Comparison of ENCODE assay signal across 10 cellular contexts in the genomic region with DNA sequence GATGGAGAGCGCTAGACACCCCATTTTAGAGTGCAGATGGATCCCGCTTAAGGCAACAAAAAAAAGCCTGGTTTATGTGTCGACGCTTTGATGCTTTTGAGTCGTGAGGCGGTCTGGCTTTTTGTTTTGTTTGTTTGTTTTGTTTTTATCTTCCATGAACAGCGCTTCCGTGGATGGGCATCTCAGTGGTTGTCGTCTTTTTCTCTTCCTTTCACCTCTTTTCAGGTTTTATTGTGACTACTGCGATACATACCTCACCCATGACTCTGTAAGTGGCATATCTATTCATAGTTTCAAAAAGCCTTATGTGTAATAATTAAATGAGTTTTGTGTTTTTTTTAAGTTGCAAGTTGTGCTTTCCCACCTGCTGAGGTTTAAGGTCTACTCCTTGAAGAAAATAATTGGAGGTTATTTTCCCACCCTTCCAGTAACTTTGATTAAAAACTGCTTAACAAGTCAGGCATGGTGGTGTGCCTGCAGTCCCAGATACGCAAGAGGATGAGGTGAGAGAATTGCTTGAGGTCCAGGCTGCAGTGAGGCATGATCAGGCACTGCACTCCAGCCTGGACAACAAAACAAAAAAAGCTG. TPM values are rescaled to one million over a fixed set of nuclear protein-coding genes. Genes with fewer than 3 reads are reported as not detected.
DNase-seq lines count a peak whose midpoint lies in the region; ATAC-seq and TF ChIP-seq lines count a peak whose summit lies in the region.
"Had no signal": no experiment of that assay in that cellular context is flagged by ENCODE, and none has a peak within 500 bp of the region (broad histone marks: within the 10 kb centered on the region; RNA-seq: fewer than 3 reads in every experiment).

No MANE protein-coding gene starts in this region.

- POLR2A ChIA-PET in activated CD8-positive, alpha-beta T cell treated with anti-CD3 and anti-CD28 coated beads, Interleukin-2, amount 10 ng/mL, durations not matched to agents 7 days and 5 days (lab: Charles Lee): interaction anchor here (0.6 to 2.0 kb wide), 12 partner anchors 9 to 442 kb away, joined by 3 to 22 read pairs (median 4); a partner anchor contains a TSS

- peaks cover 4% of the 10 kb centered on the region for H3F3A ChIP-seq in smooth muscle cell (ENCODE audit: low read depth)

- no peak for DNase-seq in adipocyte (ENCODE audit: low read depth)
- DNase-seq in smooth muscle cell (lab: John Stamatoyannopoulos, UW; ENCODE audit: unreplicated experiment): no peak
- DNase-seq in NOMO-1 treated with DMSO at 0.1 percent for 48 hours (lab: John Stamatoyannopoulos, UW; ENCODE audit: unreplicated experiment): no peak
- no peak for DNase-seq in kidney glomerular epithelial cell (lab: John Stamatoyannopoulos, UW)
- no peak for DNase-seq in activated CD8-positive, alpha-beta T cell treated with anti-CD3 and anti-CD28 coated beads, Interleukin-2, amount 10 ng/mL, durations not matched to agents 7 days and 5 days

- CTCF ChIA-PET in activated CD8-positive, alpha-beta T cell treated with anti-CD3 and anti-CD28 coated beads, Interleukin-2, amount 10 ng/mL, durations not matched to agents 7 days and 5 days (lab: Charles Lee): interaction anchor here (0.8 to 2.8 kb wide), 6 partner anchors 12 to 131 kb away, joined by 3 to 13 read pairs (median 8); a partner anchor contains a TSS

- H3K79me2 ChIP-seq in smooth muscle cell (ENCODE audit: low read depth): peaks cover 49% of the 10 kb centered on the region

- peak; percentile 35 for ATAC-seq in GM19438 (IDR thresholded peaks at IDR 0.05; ENCODE audit: low read depth, unreplicated experiment)
- no peak for ATAC-seq in HG03460 (IDR thresholded peaks at IDR 0.05; ENCODE audit: unreplicated experiment)
- ATAC-seq in activated CD8-positive, alpha-beta T cell treated with anti-CD3 and anti-CD28 coated beads, Interleukin-2, amount 10 ng/mL, durations not matched to agents 7 days and 5 days: no peak

- H3K27ac Mint-ChIP-seq in activated CD8-positive, alpha-beta T cell treated with anti-CD3 and anti-CD28 coated beads, Interleukin-2, amount 10 ng/mL, durations not matched to agents 7 days and 5 days: no peak overlapping the region

- H3K9ac ChIP-seq in adipocyte (ENCODE audit: low read length) (peak overlapping the region; percentile 100), smooth muscle cell (ENCODE audit: low read depth) (peak overlapping the region; percentile 93)

- H3K27me3 ChIP-seq in adipocyte (replicated peaks; ENCODE audit: control insufficient read depth, insufficient read depth, low read length) (no peaks in the 10 kb centered on the region), smooth muscle cell (ENCODE audit: low read depth) (no peaks in the 10 kb centered on the region)

- peak overlapping the region; percentile 80 for H3K27ac ChIP-seq in smooth muscle cell (ENCODE audit: low read depth)

- H3K27me3 Mint-ChIP-seq in activated CD8-positive, alpha-beta T cell treated with anti-CD3 and anti-CD28 coated beads, Interleukin-2, amount 10 ng/mL, durations not matched to agents 7 days and 5 days (ENCODE audit: low read depth): no peaks in the 10 kb centered on the region
- H3K27me3 Mint-ChIP-seq: activated naive CD4-positive, alpha-beta T cell treated with anti-CD3 and anti-CD28 coated beads, Interleukin-2, amount 10 ng/mL, durations not matched to agents 7 days and 5 days; naive thymus-derived CD8-positive, alpha-beta T cell had no signal

- peaks cover 9% of the 10 kb centered on the region for H3K4me1 ChIP-seq in adipocyte (ENCODE audit: control insufficient read depth, insufficient read depth, low read length)
- H3K4me1 ChIP-seq in smooth muscle cell (ENCODE audit: low read depth): peaks cover 12% of the 10 kb centered on the region

- no peak overlapping the region for H3K4me3 Mint-ChIP-seq in activated CD8-positive, alpha-beta T cell treated with anti-CD3 and anti-CD28 coated beads, Interleukin-2, amount 10 ng/mL, durations not matched to agents 7 days and 5 days
- H3K4me3 Mint-ChIP-seq: activated naive CD4-positive, alpha-beta T cell treated with anti-CD3 and anti-CD28 coated beads, Interleukin-2, amount 10 ng/mL, durations not matched to agents 7 days and 5 days had no signal

- no peaks in the 10 kb centered on the region for H4K20me1 ChIP-seq in smooth muscle cell (ENCODE audit: low read depth)

- H3K9me3 ChIP-seq in adipocyte (ENCODE audit: control insufficient read depth, low read length): no peaks in the 10 kb centered on the region
- no peaks in the 10 kb centered on the region for H3K9me3 ChIP-seq in smooth muscle cell (replicated peaks; ENCODE audit: low read depth)

- WGBS in smooth muscle cell (ENCODE audit: low lambda C conversion rate): 11% methylated on average over 11 of the region's 11 CpGs

- H3K4me2 ChIP-seq in smooth muscle cell: peak overlapping the region; percentile 87

- peak overlapping the region; percentile 100 for H3K4me3 ChIP-seq in adipocyte (ENCODE audit: low read length)
- H3K4me3 ChIP-seq in iPS-11a (ENCODE audit: low read depth, low read length): peak overlapping the region; percentile 97
- peak overlapping the region; percentile 79 for H3K4me3 ChIP-seq in smooth muscle cell

- H3K4me1 Mint-ChIP-seq in activated CD8-positive, alpha-beta T cell treated with anti-CD3 and anti-CD28 coated beads, Interleukin-2, amount 10 ng/mL, durations not matched to agents 7 days and 5 days (ENCODE audit: low read depth): peaks cover 18% of the 10 kb centered on the region

- peaks cover 9% of the 10 kb centered on the region for H3K36me3 Mint-ChIP-seq in activated CD8-positive, alpha-beta T cell treated with anti-CD3 and anti-CD28 coated beads, Interleukin-2, amount 10 ng/mL, durations not matched to agents 7 days and 5 days (ENCODE audit: low read depth)

- H3K36me3 ChIP-seq in adipocyte (ENCODE audit: control insufficient read depth, insufficient read depth, low read length, severe bottlenecking): peaks cover 14% of the 10 kb centered on the region
- peaks cover 2% of the 10 kb centered on the region for H3K36me3 ChIP-seq in smooth muscle cell (ENCODE audit: low read depth)

- peak overlapping the region; percentile 90 for H2AFZ ChIP-seq in smooth muscle cell (ENCODE audit: low read depth)

- no peak for TF ChIP-seq CTCF in smooth muscle cell (IDR thresholded peaks at IDR 0.05; ENCODE audit: borderline replicate concordance, insufficient read depth, poor library complexity, severe bottlenecking)

- H3K9me3 Mint-ChIP-seq in activated CD8-positive, alpha-beta T cell treated with anti-CD3 and anti-CD28 coated beads, Interleukin-2, amount 10 ng/mL, durations not matched to agents 7 days and 5 days (ENCODE audit: insufficient read depth): no peaks in the 10 kb centered on the region
- H3K9me3 Mint-ChIP-seq: activated naive CD4-positive, alpha-beta T cell treated with anti-CD3 and anti-CD28 coated beads, Interleukin-2, amount 10 ng/mL, durations not matched to agents 7 days and 5 days; naive thymus-derived CD8-positive, alpha-beta T cell had no signal

RNA-seq across cellular contexts. Expression of a gene that starts 0.5 kb away (rescaled TPM):
- 96.0 and 133 TPM in 2 replicates for total RNA-seq in smooth muscle cell
- polyA plus RNA-seq in smooth muscle cell: 340 and 357 TPM in 2 replicates
- total RNA-seq in activated CD8-positive, alpha-beta T cell treated with anti-CD3 and anti-CD28 coated beads, Interleukin-2, amount 10 ng/mL, durations not matched to agents 7 days and 5 days: 100 to 1,000 TPM; 130 to 145 TPM

RNA-seq across cellular contexts. Expression of a gene that starts 34.1 kb away (rescaled TPM):
- total RNA-seq in smooth muscle cell: 3.7 and 5.2 TPM in 2 replicates
- polyA plus RNA-seq in smooth muscle cell: 1.0 and 1.1 TPM in 2 replicates
- 10 to 100 TPM; 11.8 to 11.9 TPM for total RNA-seq in activated CD8-positive, alpha-beta T cell treated with anti-CD3 and anti-CD28 coated beads, Interleukin-2, amount 10 ng/mL, durations not matched to agents 7 days and 5 days
